Comparison of ENCODE assay signal across 19 cellular contexts in the genomic region with DNA sequence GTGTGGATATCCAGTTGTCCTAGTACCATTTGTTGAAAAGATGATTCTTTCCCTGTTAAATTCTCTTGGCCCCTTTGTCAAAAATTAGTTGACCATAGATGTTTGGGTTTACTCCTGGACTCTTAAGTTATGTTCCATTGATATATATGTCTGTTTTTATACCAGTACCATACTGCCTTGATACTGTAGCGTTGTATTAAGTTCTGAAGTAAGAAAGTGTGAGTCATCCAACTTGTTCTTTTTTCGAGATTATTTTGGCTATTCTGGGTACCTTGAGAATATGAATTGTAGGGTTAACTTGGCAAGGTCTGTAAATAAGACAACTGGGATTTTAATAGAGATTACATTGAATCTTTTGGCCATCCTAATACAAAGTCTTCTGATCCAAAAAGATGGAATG.
"Had no signal": no experiment of that assay in that cellular context is flagged by ENCODE, and none has a peak within 500 bp of the region (broad histone marks: within the 10 kb centered on the region; RNA-seq: fewer than 3 reads in every experiment).

No MANE protein-coding gene starts in this region.

- H3K27ac ChIP-seq: ascending aorta, heart right ventricle, psoas muscle, SJSA1, spleen, upper lobe of left lung, WERI-Rb-1 had no signal

- H3K27me3 Mint-ChIP-seq: natural killer cell treated with Interleukin-12 subunit alpha and Interleukin-12 subunit beta and Interleukin-15 and Interleukin-18, amount 100 ng/mL, for 72 hours had no signal

- FAIRE-seq: colon, frontal cortex had no signal

- ATAC-seq: left lobe of liver; natural killer cell treated with Interleukin-12 subunit alpha and Interleukin-12 subunit beta and Interleukin-15 and Interleukin-18, amount 100 ng/mL, for 72 hours; sciatic nerve had no signal

- H3K27me3 ChIP-seq: ascending aorta, heart right ventricle, SJSA1, spleen, upper lobe of left lung had no signal

- H3K4me3 ChIP-seq: ascending aorta, heart right ventricle, psoas muscle, SJSA1, spleen, upper lobe of left lung had no signal

- H3K9me3 Mint-ChIP-seq: natural killer cell treated with Interleukin-12 subunit alpha and Interleukin-12 subunit beta and Interleukin-15 and Interleukin-18, amount 100 ng/mL, for 72 hours had no signal

- H3K4me3 Mint-ChIP-seq: natural killer cell treated with Interleukin-12 subunit alpha and Interleukin-12 subunit beta and Interleukin-15 and Interleukin-18, amount 100 ng/mL, for 72 hours had no signal

- H3K4me1 ChIP-seq: psoas muscle, SJSA1, upper lobe of left lung had no signal

- DNase-seq: effector CD4-positive, alpha-beta T cell; heart right ventricle; islet precursor cell; occipital lobe; psoas muscle; spleen; stimulated activated CD4-positive, alpha-beta T cell treated with anti-CD3 and anti-CD28 coated beads, Interleukin-1b, Interleukin-23, amount 100 ng/mL, for 48 hours; stimulated activated naive CD4-positive, alpha-beta T cell treated with Interleukin-2 at 50 U/mL for 16 hours; SW 1271; T1000; upper lobe of left lung; WERI-Rb-1 had no signal

- H3K9me3 ChIP-seq: ascending aorta, heart right ventricle, psoas muscle, SJSA1, spleen, upper lobe of left lung had no signal
